ENCODE assay signal across 1 cellular context in the genomic region with DNA sequence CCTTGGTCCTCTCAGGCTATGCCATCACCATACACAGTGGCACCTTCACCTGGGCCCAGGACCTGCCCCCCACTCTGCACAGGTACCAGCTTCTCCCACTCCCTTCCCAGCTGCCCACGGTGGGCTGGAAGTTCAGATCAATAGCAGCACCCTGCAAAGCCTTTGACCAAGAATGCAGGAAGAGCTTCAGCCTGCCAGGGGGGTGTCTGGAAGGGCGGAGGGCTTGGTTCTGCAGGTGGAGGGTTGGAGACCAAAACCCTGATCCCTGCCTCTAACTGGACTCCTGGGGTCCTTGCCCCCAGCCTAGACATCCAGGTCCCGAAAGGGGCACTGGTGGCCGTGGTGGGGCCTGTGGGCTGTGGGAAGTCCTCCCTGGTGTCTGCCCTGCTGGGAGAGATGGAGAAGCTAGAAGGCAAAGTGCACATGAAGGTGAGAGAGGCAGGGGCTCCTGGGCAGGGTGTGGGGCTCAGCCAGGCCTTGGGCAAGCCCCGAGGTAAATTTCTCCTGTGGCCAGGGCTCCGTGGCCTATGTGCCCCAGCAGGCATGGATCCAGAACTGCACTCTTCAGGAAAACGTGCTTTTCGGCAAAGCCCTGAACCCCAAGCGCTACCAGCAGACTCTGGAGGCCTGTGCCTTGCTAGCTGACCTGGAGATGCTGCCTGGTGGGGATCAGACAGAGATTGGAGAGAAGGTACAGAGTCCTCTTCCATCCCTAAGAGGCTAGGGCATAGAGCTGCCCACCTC.
TF ChIP-seq lines count a peak whose summit lies in the region.

No MANE protein-coding gene starts in this region.

TF ChIP-seq in GM23338, 12 proteins besides CTCF, POLR2A, EP300 and RAD21 (continued from another document):
- TF ChIP-seq, protein P1, sequence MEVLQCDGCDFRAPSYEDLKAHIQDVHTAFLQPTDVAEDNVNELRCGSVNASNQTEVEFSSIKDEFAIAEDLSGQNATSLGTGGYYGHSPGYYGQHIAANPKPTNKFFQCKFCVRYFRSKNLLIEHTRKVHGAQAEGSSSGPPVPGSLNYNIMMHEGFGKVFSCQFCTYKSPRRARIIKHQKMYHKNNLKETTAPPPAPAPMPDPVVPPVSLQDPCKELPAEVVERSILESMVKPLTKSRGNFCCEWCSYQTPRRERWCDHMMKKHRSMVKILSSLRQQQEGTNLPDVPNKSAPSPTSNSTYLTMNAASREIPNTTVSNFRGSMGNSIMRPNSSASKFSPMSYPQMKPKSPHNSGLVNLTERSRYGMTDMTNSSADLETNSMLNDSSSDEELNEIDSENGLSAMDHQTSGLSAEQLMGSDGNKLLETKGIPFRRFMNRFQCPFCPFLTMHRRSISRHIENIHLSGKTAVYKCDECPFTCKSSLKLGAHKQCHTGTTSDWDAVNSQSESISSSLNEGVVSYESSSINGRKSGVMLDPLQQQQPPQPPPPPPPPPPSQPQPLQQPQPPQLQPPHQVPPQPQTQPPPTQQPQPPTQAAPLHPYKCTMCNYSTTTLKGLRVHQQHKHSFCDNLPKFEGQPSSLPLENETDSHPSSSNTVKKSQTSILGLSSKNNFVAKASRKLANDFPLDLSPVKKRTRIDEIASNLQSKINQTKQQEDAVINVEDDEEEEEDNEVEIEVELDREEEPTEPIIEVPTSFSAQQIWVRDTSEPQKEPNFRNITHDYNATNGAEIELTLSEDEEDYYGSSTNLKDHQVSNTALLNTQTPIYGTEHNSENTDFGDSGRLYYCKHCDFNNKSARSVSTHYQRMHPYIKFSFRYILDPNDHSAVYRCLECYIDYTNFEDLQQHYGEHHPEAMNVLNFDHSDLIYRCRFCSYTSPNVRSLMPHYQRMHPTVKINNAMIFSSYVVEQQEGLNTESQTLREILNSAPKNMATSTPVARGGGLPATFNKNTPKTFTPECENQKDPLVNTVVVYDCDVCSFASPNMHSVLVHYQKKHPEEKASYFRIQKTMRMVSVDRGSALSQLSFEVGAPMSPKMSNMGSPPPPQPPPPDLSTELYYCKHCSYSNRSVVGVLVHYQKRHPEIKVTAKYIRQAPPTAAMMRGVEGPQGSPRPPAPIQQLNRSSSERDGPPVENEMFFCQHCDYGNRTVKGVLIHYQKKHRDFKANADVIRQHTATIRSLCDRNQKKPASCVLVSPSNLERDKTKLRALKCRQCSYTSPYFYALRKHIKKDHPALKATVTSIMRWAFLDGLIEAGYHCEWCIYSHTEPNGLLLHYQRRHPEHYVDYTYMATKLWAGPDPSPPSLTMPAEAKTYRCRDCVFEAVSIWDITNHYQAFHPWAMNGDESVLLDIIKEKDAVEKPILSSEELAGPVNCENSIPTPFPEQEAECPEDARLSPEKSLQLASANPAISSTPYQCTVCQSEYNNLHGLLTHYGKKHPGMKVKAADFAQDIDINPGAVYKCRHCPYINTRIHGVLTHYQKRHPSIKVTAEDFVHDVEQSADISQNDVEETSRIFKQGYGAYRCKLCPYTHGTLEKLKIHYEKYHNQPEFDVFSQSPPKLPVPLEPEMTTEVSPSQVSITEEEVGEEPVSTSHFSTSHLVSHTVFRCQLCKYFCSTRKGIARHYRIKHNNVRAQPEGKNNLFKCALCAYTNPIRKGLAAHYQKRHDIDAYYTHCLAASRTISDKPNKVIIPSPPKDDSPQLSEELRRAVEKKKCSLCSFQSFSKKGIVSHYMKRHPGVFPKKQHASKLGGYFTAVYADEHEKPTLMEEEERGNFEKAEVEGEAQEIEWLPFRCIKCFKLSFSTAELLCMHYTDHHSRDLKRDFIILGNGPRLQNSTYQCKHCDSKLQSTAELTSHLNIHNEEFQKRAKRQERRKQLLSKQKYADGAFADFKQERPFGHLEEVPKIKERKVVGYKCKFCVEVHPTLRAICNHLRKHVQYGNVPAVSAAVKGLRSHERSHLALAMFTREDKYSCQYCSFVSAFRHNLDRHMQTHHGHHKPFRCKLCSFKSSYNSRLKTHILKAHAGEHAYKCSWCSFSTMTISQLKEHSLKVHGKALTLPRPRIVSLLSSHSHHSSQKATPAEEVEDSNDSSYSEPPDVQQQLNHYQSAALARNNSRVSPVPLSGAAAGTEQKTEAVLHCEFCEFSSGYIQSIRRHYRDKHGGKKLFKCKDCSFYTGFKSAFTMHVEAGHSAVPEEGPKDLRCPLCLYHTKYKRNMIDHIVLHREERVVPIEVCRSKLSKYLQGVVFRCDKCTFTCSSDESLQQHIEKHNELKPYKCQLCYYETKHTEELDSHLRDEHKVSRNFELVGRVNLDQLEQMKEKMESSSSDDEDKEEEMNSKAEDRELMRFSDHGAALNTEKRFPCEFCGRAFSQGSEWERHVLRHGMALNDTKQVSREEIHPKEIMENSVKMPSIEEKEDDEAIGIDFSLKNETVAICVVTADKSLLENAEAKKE (CRISPR knock-in tag; IDR thresholded peaks at IDR 0.05) = no peak
TF ChIP-seq in GM23338: peak in this region for 0.
